Comparison of ENCODE assay signal across 8 cellular contexts in genomic region chr12:7019043-7019569, GRCh38. TPM values are rescaled to one million over a fixed set of nuclear protein-coding genes. Genes with fewer than 3 reads are reported as not detected.
DNase-seq lines count a peak whose midpoint lies in the region; ATAC-seq, FAIRE-seq and TF ChIP-seq lines count a peak whose summit lies in the region.

No MANE protein-coding gene starts in this region.

- peaks cover 3% of the 10 kb centered on the region; the same call in 1 of the 2 replicates for H3K23me2 ChIP-seq in H1 (ENCODE audit: low read depth, low read length)

- H4K5ac ChIP-seq in H1 (ENCODE audit: insufficient read length, low read depth, low read length): no peak overlapping the region

- no peak overlapping the region for H2BK20ac ChIP-seq in H1 (ENCODE audit: low read length)

- H2AK5ac ChIP-seq in H1 (ENCODE audit: low read depth, low read length): no peak overlapping the region

- peaks cover 0 to 3% (median under 1%) of the 10 kb centered on the region in 4 experiments; a peak in 2 of 7 replicates for H3K4me1 ChIP-seq in H1 (replicated peaks in 1 of 4; ENCODE audit: control insufficient read depth in 3 of 4, insufficient read depth in 4 of 4, low read length in 3 of 4)
- peaks cover 16% of the 10 kb centered on the region for H3K4me1 ChIP-seq in parathyroid adenoma
- peaks cover 0 to 4% of the 10 kb centered on the region in 2 donors for H3K4me1 ChIP-seq in aorta (ENCODE audit: control insufficient read depth in 1 of 2, insufficient read depth in 2 of 2, low read length in 2 of 2)

- TF ChIP-seq EP300 in H1 (IDR thresholded peaks at IDR 0.05; ENCODE audit: borderline replicate concordance in 1 of 2, low read depth in 2 of 2, low read length in 2 of 2): no peak

- no peak for TF ChIP-seq CTCF in GM06990 (IDR thresholded peaks at IDR 0.05; ENCODE audit: insufficient read depth, low read length, poor library complexity, severe bottlenecking)
- no peak for TF ChIP-seq CTCF in H1 (IDR thresholded peaks at IDR 0.05; ENCODE audit: control extremely low read depth in 1 of 3, insufficient read depth in 1 of 3, low read depth in 1 of 3, low read length in 3 of 3)
- TF ChIP-seq CTCF in parathyroid adenoma (IDR thresholded peaks at IDR 0.05): no peak

- H3K4me2 ChIP-seq in H1 (ENCODE audit: insufficient read depth in 1 of 2, low read depth in 2 of 2, low read length in 2 of 2) (peak overlapping the region; percentile 84 to 87), parathyroid adenoma (ENCODE audit: low read length) (peak overlapping the region; percentile 50)

- no peaks in the 10 kb centered on the region for H3K9me3 ChIP-seq in H1 (ENCODE audit: insufficient read depth in 2 of 2, low read depth in 1 of 2, low read length in 1 of 2)
- no peaks in the 10 kb centered on the region for H3K9me3 ChIP-seq in parathyroid adenoma (ENCODE audit: control insufficient read depth, low read length)
- no peaks in the 10 kb centered on the region for H3K9me3 ChIP-seq in aorta (ENCODE audit: control insufficient read depth, low read length)

- no peak overlapping the region for H3K4ac ChIP-seq in H1 (replicated peaks; ENCODE audit: insufficient read length, low read depth, low read length)

- no peak overlapping the region for H2BK12ac ChIP-seq in H1 (ENCODE audit: low read depth, low read length)

- CTCF ChIA-PET in H1 (lab: Charles Lee; ENCODE audit: partially characterized antibody): interaction anchor here (0.6 to 1.6 kb wide), 11 partner anchors 11 to 112 kb away, joined by 3 to 5 read pairs (median 4); no protein-coding TSS in a partner anchor

- no peak overlapping the region for H4K91ac ChIP-seq in H1 (replicated peaks; ENCODE audit: insufficient read length, low read length)

- H4K20me1 ChIP-seq in H1 (replicated peaks in 1 of 2; ENCODE audit: control insufficient read depth in 1 of 2, insufficient read depth in 2 of 2, low read length in 2 of 2): peaks cover 2 to 3% of the 10 kb centered on the region in 2 experiments

- ATAC-seq in aorta (ENCODE audit: low FRiP score) (no peak), GM18505 (IDR thresholded peaks at IDR 0.05; ENCODE audit: unreplicated experiment) (no peak), GM18519 (IDR thresholded peaks at IDR 0.05; ENCODE audit: low FRiP score, unreplicated experiment) (no peak)

- intact Hi-C loops in aorta (cut with DNase I): loop anchor here in 1 of 2 donors (5.0 to 10.0 kb wide), 2 partner anchors 47 to 76 kb away; partner anchors contain the start of genes C1R, EMG1 and PHB2

- peaks cover 8% of the 10 kb centered on the region; the same call in 1 of the 2 replicates for H3K79me1 ChIP-seq in H1 (ENCODE audit: low read depth, low read length)

- H3K23ac ChIP-seq in H1 (ENCODE audit: insufficient read length): no peak overlapping the region

- no peak overlapping the region for H2BK15ac ChIP-seq in H1 (ENCODE audit: low read length)

- H3K9ac ChIP-seq in H1 (replicated peaks in 1 of 4; ENCODE audit: extremely low read depth in 1 of 4, low read depth in 3 of 4, low read length in 3 of 4) (no peak overlapping the region; a peak in 3 of 7 replicates), parathyroid adenoma (no peak overlapping the region)

- H3K36me3 ChIP-seq in GM06990 (ENCODE audit: control insufficient read depth, insufficient read depth, low read length): no peaks in the 10 kb centered on the region
- H3K36me3 ChIP-seq in H1 (ENCODE audit: control insufficient read depth in 2 of 4, insufficient read depth in 4 of 4, low read length in 3 of 4): no peaks in the 10 kb centered on the region
- H3K36me3 ChIP-seq in parathyroid adenoma (ENCODE audit: control insufficient read depth, insufficient read depth, low read length): no peaks in the 10 kb centered on the region
- H3K36me3 ChIP-seq in aorta (ENCODE audit: control insufficient read depth in 1 of 2, insufficient read depth in 2 of 2, low read length in 1 of 2): no peaks in the 10 kb centered on the region

- TF ChIP-seq POLR2A in H1 (IDR thresholded peaks at IDR 0.05; ENCODE audit: control extremely low read depth in 1 of 2, low read depth in 2 of 2, low read length in 2 of 2) (no peak), GM18505 (IDR thresholded peaks at IDR 0.05; ENCODE audit: borderline replicate concordance, extremely low read depth, insufficient read depth, insufficient read length) (no peak)

- H2BK120ac ChIP-seq in H1 (replicated peaks; ENCODE audit: low read depth, low read length): no peak overlapping the region

- no peak overlapping the region for H3K56ac ChIP-seq in H1 (replicated peaks; ENCODE audit: insufficient read length, low read depth, low read length)

- DNase-seq in GM06990 (ENCODE audit: extremely low read depth, insufficient read length): no peak
- DNase-seq in NCI-H524 treated with DMSO at 0.1 percent for 48 hours (lab: John Stamatoyannopoulos, UW): peak; percentile 46
- no peak for DNase-seq in H1 (ENCODE audit: low read depth in 1 of 2, low spot score in 2 of 2)
- DNase-seq in aorta: no peak
- no peak for DNase-seq in HT-29 (ENCODE audit: low spot score)

- H3K79me2 ChIP-seq in H1 (ENCODE audit: control insufficient read depth in 1 of 2, insufficient read depth in 2 of 2, low read length in 2 of 2): peaks cover 0 to 27% of the 10 kb centered on the region in 2 experiments; a peak in 2 of 4 replicates
- peaks cover 7% of the 10 kb centered on the region for H3K79me2 ChIP-seq in parathyroid adenoma

- H3K27me3 ChIP-seq in GM06990 (replicated peaks; ENCODE audit: control insufficient read depth, insufficient read depth, low read length) (no peaks in the 10 kb centered on the region), H1 (replicated peaks in 1 of 4; ENCODE audit: control insufficient read depth in 3 of 4, extremely low read depth in 1 of 4, insufficient read depth in 3 of 4, low read length in 3 of 4) (no peaks in the 10 kb centered on the region), parathyroid adenoma (ENCODE audit: control insufficient read depth, insufficient read depth, low read length) (no peaks in the 10 kb centered on the region), aorta (ENCODE audit: control insufficient read depth in 1 of 2, insufficient read depth in 2 of 2, low read length in 1 of 2) (no peaks in the 10 kb centered on the region)

- WGBS in H1 (ENCODE audit: extremely low coverage in 1 of 2, insufficient coverage in 1 of 2, insufficient read length in 1 of 2, insufficient replicate concordance in 2 of 2, low coverage in 1 of 2, low lambda C conversion rate in 2 of 2, missing lambda C conversion rate in 1 of 2), 2 experiments: 11% methylated on average over 6 of the region's 6 CpGs; no CpG with 5 or more reads in 1 of the 2 experiments
- 0 to 2% methylated on average over 6 of the region's 6 CpGs for WGBS in aorta, 2 donors

- FAIRE-seq in H1 (lab: Jason Lieb, UNC): no peak

- H4K8ac ChIP-seq in H1 (ENCODE audit: extremely low read depth, insufficient read depth, low read length): no peak overlapping the region

- POLR2A ChIA-PET in H1 (lab: Charles Lee; ENCODE audit: partially characterized antibody): interaction anchor here (1.0 to 3.6 kb wide), 7 partner anchors 20 to 151 kb away, joined by 3 to 27 read pairs (median 6); partner anchors contain the start of genes C12orf57, C1RL, RNU7-1 and TPI1

- no peak overlapping the region for H2BK5ac ChIP-seq in H1 (ENCODE audit: low read depth, low read length)

- H3K4me3 ChIP-seq in GM06990 (replicated peaks; ENCODE audit: low read depth, low read length) (peak overlapping the region; percentile 91), H1 (ENCODE audit: extremely low read depth in 1 of 4, insufficient read depth in 2 of 4, low read depth in 3 of 4, low read length in 4 of 4) (peak overlapping the region; percentile 74 to 91 (median 80)), parathyroid adenoma (ENCODE audit: low read depth, low read length) (peak overlapping the region; percentile 93), aorta (ENCODE audit: low read length in 2 of 2) (peak overlapping the region in 1 of 2 donors; percentile 14)

- TF ChIP-seq RAD21 in H1 (IDR thresholded peaks at IDR 0.05 in 1 of 2, conservative IDR thresholded peaks at IDR 0.05 in 1 of 2; ENCODE audit: low read depth in 2 of 2, low read length in 2 of 2): no peak

- no peak overlapping the region for H3K27ac ChIP-seq in H1 (ENCODE audit: low read depth, low read length)
- H3K27ac ChIP-seq in parathyroid adenoma: peak overlapping the region; percentile 96
- H3K27ac ChIP-seq in aorta (ENCODE audit: low read depth in 1 of 2, low read length in 2 of 2): no peak overlapping the region

- no peak overlapping the region for H2AFZ ChIP-seq in H1 (ENCODE audit: low read length)
- H2AFZ ChIP-seq in parathyroid adenoma: peak overlapping the region; percentile 92

- H3K14ac ChIP-seq in H1 (ENCODE audit: insufficient read length): no peak overlapping the region

- no peak overlapping the region for H3K18ac ChIP-seq in H1 (ENCODE audit: extremely low read depth, low read length)

RNA-seq across cellular contexts. Expression of gene LPCAT3, which starts 0.8 kb away (rescaled TPM):
- total RNA-seq in H1 (2021; fragmentation: NEBNext Ultra II Directional; extraction: Animal tissue kit (Norgen Biotek cat#: 25700)): 55.2 and 55.8 TPM in 2 replicates
- polyA plus RNA-seq in H1 (2011; rRNA removed) (69.5 and 70.4 TPM in 2 replicates), aorta (10 to 100 TPM; 10.1 to 27.3 TPM)
- polyA plus RNA-seq in H1 (2011; cell fraction: cytosol; rRNA removed): 57.4 TPM
- 43.4 TPM for polyA plus RNA-seq in H1 (2011; cell fraction: nucleus; rRNA removed)
- 44.4 to 58.3 TPM (median 52.3 TPM) in 4 replicates for polyA plus RNA-seq in H1 (2012, experiment 1 of 2)
- polyA plus RNA-seq in H1 (2012, experiment 2 of 2): 64.6 TPM
- 62.9 TPM for polyA plus RNA-seq in H1 (2013, experiment 1 of 2)
- 71.6 TPM for polyA plus RNA-seq in H1 (2013, experiment 2 of 2)
- 71.5 and 74.5 TPM in 2 replicates for polyA minus RNA-seq in H1 (2011; rRNA and poly(A)+ RNA removed)
- polyA minus RNA-seq in H1 (2011; cell fraction: cytosol; rRNA and poly(A)+ RNA removed): 30.5 TPM
- polyA minus RNA-seq in H1 (2011; cell fraction: nucleus; rRNA and poly(A)+ RNA removed): 53.1 TPM
- total RNA-seq in aorta: 10 to 100 TPM; 28.8 to 33.2 TPM
- 35.9 and 37.3 TPM in 2 replicates for total RNA-seq in HT-29 (2014; rRNA removed; shearing (Covaris generic))

RNA-seq across cellular contexts. Expression of gene C1S, which starts 41.4 kb away (rescaled TPM):
- total RNA-seq in H1 (2021; fragmentation: NEBNext Ultra II Directional; extraction: Animal tissue kit (Norgen Biotek cat#: 25700)): 5.0 and 7.3 TPM in 2 replicates
- polyA plus RNA-seq in H1 (2011; rRNA removed) (3.5 and 4.4 TPM in 2 replicates), aorta (100 to 1,000 TPM; 141 to 687 TPM)
- polyA plus RNA-seq in H1 (2011; cell fraction: cytosol; rRNA removed): 5.3 TPM
- polyA plus RNA-seq in H1 (2011; cell fraction: nucleus; rRNA removed): 8.3 TPM
- polyA plus RNA-seq in H1 (2012, experiment 1 of 2): 6.8 to 8.0 TPM (median 7.2 TPM) in 4 replicates
- polyA plus RNA-seq in H1 (2012, experiment 2 of 2): 1.6 TPM
- polyA plus RNA-seq in H1 (2013, experiment 1 of 2): 7.8 TPM
- 8.1 TPM for polyA plus RNA-seq in H1 (2013, experiment 2 of 2)
- 5.7 and 6.4 TPM in 2 replicates for polyA minus RNA-seq in H1 (2011; rRNA and poly(A)+ RNA removed)
- 1.1 TPM for polyA minus RNA-seq in H1 (2011; cell fraction: cytosol; rRNA and poly(A)+ RNA removed)
- 7.2 TPM for polyA minus RNA-seq in H1 (2011; cell fraction: nucleus; rRNA and poly(A)+ RNA removed)
- 1,000 to 10,000 TPM in 1 of 2 donors, 100 to 1,000 TPM in 1; 490 to 1,087 TPM for total RNA-seq in aorta
- 0.56 and 1.1 TPM in 2 replicates for total RNA-seq in HT-29 (2014; rRNA removed; shearing (Covaris generic))

RNA-seq across cellular contexts. Expression of gene EMG1, which starts 48.4 kb away (rescaled TPM):
- total RNA-seq in H1 (2021; fragmentation: NEBNext Ultra II Directional; extraction: Animal tissue kit (Norgen Biotek cat#: 25700)): 82.9 and 84.2 TPM in 2 replicates
- polyA plus RNA-seq in H1 (2011; rRNA removed) (54.3 and 64.3 TPM in 2 replicates), aorta (10 to 100 TPM; 15.4 to 24.4 TPM)
- 83.3 TPM for polyA plus RNA-seq in H1 (2011; cell fraction: cytosol; rRNA removed)
- polyA plus RNA-seq in H1 (2011; cell fraction: nucleus; rRNA removed): 37.2 TPM
- 78.1 to 120 TPM (median 97.6 TPM) in 4 replicates for polyA plus RNA-seq in H1 (2012, experiment 1 of 2)
- polyA plus RNA-seq in H1 (2012, experiment 2 of 2): 39.8 TPM
- polyA plus RNA-seq in H1 (2013, experiment 1 of 2): 66.1 TPM
- polyA plus RNA-seq in H1 (2013, experiment 2 of 2): 65.0 TPM
- polyA minus RNA-seq in H1 (2011; rRNA and poly(A)+ RNA removed): 30.4 and 39.9 TPM in 2 replicates
- 23.6 TPM for polyA minus RNA-seq in H1 (2011; cell fraction: cytosol; rRNA and poly(A)+ RNA removed)
- 32.0 TPM for polyA minus RNA-seq in H1 (2011; cell fraction: nucleus; rRNA and poly(A)+ RNA removed)
- total RNA-seq in aorta: 10 to 100 TPM; 30.2 to 31.6 TPM
- 59.5 and 64.0 TPM in 2 replicates for total RNA-seq in HT-29 (2014; rRNA removed; shearing (Covaris generic))

RNA-seq across cellular contexts. Expression of gene PHB2, which starts 48.6 kb away (rescaled TPM):
- total RNA-seq in H1 (2021; fragmentation: NEBNext Ultra II Directional; extraction: Animal tissue kit (Norgen Biotek cat#: 25700)): 360 and 368 TPM in 2 replicates
- 579 and 626 TPM in 2 replicates for polyA plus RNA-seq in H1 (2011; rRNA removed)
- 622 TPM for polyA plus RNA-seq in H1 (2011; cell fraction: cytosol; rRNA removed)
- polyA plus RNA-seq in H1 (2011; cell fraction: nucleus; rRNA removed): 570 TPM
- polyA plus RNA-seq in H1 (2012, experiment 1 of 2): 317 to 409 TPM (median 397 TPM) in 4 replicates
- polyA plus RNA-seq in H1 (2012, experiment 2 of 2): 565 TPM
- polyA plus RNA-seq in H1 (2013, experiment 1 of 2): 552 TPM
- 493 TPM for polyA plus RNA-seq in H1 (2013, experiment 2 of 2)
- polyA minus RNA-seq in H1 (2011; rRNA and poly(A)+ RNA removed): 282 and 291 TPM in 2 replicates
- polyA minus RNA-seq in H1 (2011; cell fraction: cytosol; rRNA and poly(A)+ RNA removed): 137 TPM
- polyA minus RNA-seq in H1 (2011; cell fraction: nucleus; rRNA and poly(A)+ RNA removed): 195 TPM
- 100 to 1,000 TPM in 1 of 2 donors, 10 to 100 TPM in 1; 97.9 to 117 TPM for total RNA-seq in aorta
- 100 to 1,000 TPM; 105 to 139 TPM for polyA plus RNA-seq in aorta
- total RNA-seq in HT-29 (2014; rRNA removed; shearing (Covaris generic)): 417 and 420 TPM in 2 replicates

Comparison
In these comparisons a context has a peak if more than half of its experiments do, and no peak if none do; other contexts are left out.
1. RNA of gene C1S, which starts 41.4 kb away (total RNA-seq): 490 to 1,087 TPM in aorta; 5.0 to 7.3 TPM in H1 and 0.56 to 1.1 TPM in HT-29; every median in the first group is over 10 times any median in the second.